In genomic region chr16:88972349-88972748, GRCh38 we compare ENCODE assay signal across 3 cellular contexts.
TF ChIP-seq lines count a peak whose summit lies in the region.

No MANE protein-coding gene starts in this region.

TF ChIP-seq in SK-N-SH, 30 proteins besides CTCF, POLR2A, EP300 and RAD21:
- TF ChIP-seq FOXM1 (IDR thresholded peaks at IDR 0.05; ENCODE audit: low read depth), result no peak
- no peak for TF ChIP-seq IRF3 (IDR thresholded peaks at IDR 0.05; ENCODE audit: low read depth, low read length)
TF ChIP-seq in SK-N-SH: peak in this region for 0.

TF ChIP-seq in SK-N-SH treated with all-trans-retinoic acid at 6 μM for 48 hours, 23 proteins besides CTCF, POLR2A, EP300 and RAD21:
- TF ChIP-seq ARNTL (CRISPR knock-in tag; IDR thresholded peaks at IDR 0.05; ENCODE audit: borderline replicate concordance, low read depth), result no peak
- no peak for TF ChIP-seq ISL1 (CRISPR knock-in tag; IDR thresholded peaks at IDR 0.05)
- no peak for TF ChIP-seq TSHZ2 (CRISPR knock-in tag; IDR thresholded peaks at IDR 0.05)
- TF ChIP-seq POU6F1 (CRISPR knock-in tag; IDR thresholded peaks at IDR 0.05; ENCODE audit: borderline replicate concordance, low read depth), result no peak
- no peak for TF ChIP-seq ESRRG (CRISPR knock-in tag; IDR thresholded peaks at IDR 0.05)

TF ChIP-seq in K562, 482 proteins besides CTCF, POLR2A, EP300 and RAD21:
- no peak for TF ChIP-seq CGGBP1 (CRISPR knock-in tag; IDR thresholded peaks at IDR 0.05)
- TF ChIP-seq GATAD2A (IDR thresholded peaks at IDR 0.05), result no peak
- no peak for TF ChIP-seq GABPB2 (CRISPR knock-in tag; conservative IDR thresholded peaks at IDR 0.05)
- TF ChIP-seq MITF (IDR thresholded peaks at IDR 0.05), result no peak
- 0 out of 2 replicates have a peak, but pooled peaks have one; percentile 8 for TF ChIP-seq PML (IDR thresholded peaks at IDR 0.05; ENCODE audit: low read length)
- TF ChIP-seq MXD1 (CRISPR knock-in tag; IDR thresholded peaks at IDR 0.05; ENCODE audit: borderline replicate concordance, poor library complexity, severe bottlenecking), result no peak
- no peak for TF ChIP-seq NONO (IDR thresholded peaks at IDR 0.05; ENCODE audit: low read depth in 2 of 2, low read length in 1 of 2)
- no peak for TF ChIP-seq CREB3L1 (IDR thresholded peaks at IDR 0.05; ENCODE audit: borderline replicate concordance, low read depth)
- no peak for TF ChIP-seq USF1 (CRISPR knock-in tag; IDR thresholded peaks at IDR 0.05)
- TF ChIP-seq NFIC (IDR thresholded peaks at IDR 0.05), result peak; percentile 66
- TF ChIP-seq XRCC4 (IDR thresholded peaks at IDR 0.05; ENCODE audit: extremely low read depth, insufficient read depth, insufficient read length), result no peak
- no peak for TF ChIP-seq KAT2B (IDR thresholded peaks at IDR 0.05; ENCODE audit: low read depth, low read length)
- TF ChIP-seq ZC3H11A (IDR thresholded peaks at IDR 0.05; ENCODE audit: low read depth, low read length), result no peak
- TF ChIP-seq ILF3 (IDR thresholded peaks at IDR 0.05; ENCODE audit: borderline replicate concordance), result no peak
- no peak for TF ChIP-seq GTF2B (IDR thresholded peaks at IDR 0.05; ENCODE audit: extremely low read depth, insufficient read length)
- no peak for TF ChIP-seq PATZ1 (CRISPR knock-in tag; IDR thresholded peaks at IDR 0.05; ENCODE audit: borderline replicate concordance)
- no peak for TF ChIP-seq GATA2 (CRISPR knock-in tag; IDR thresholded peaks at IDR 0.05)
